13 cellular contexts compared by ENCODE assay signal in the genomic region with DNA sequence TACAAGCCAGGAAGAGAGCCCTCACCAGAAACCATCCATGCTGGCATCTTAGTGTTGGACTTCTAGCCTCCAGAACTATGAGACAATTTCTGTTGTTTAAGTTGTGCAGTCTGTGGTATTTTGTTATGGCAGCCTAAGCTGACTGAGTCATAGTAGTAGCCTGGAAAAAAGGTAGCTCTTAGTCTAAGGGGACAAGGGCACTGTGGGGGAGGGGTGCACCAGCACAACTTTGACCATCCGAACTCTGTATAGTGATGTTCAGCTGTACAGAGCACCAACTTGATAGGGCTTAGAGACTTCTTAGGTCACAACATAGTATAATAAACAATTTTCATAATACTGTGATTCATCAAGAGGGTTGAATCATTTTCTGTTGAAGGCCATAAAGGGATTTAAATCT. TPM values are rescaled to one million over a fixed set of nuclear protein-coding genes. Genes with fewer than 3 reads are reported as not detected.
DNase-seq lines count a peak whose midpoint lies in the region; ATAC-seq and TF ChIP-seq lines count a peak whose summit lies in the region.
"Had no signal": no experiment of that assay in that cellular context is flagged by ENCODE, and none has a peak within 500 bp of the region (broad histone marks: within the 10 kb centered on the region; RNA-seq: fewer than 3 reads in every experiment).

No MANE protein-coding gene starts in this region.

- no peak for TF ChIP-seq POLR2A in prostate gland (IDR thresholded peaks at IDR 0.05)

- DNase-seq in activated CD4-positive, alpha-beta T cell treated with anti-CD3 and anti-CD28 coated beads, Interleukin-2, amount 10 ng/mL, durations not matched to agents 24 days and 14 days, result no peak
- no peak for DNase-seq in activated CD4-positive, alpha-beta T cell treated with anti-CD3 and anti-CD28 coated beads, Interleukin-2, amount 10 ng/mL, durations not matched to agents 7 days and 5 days
- peak; percentile 67 for DNase-seq in MG63
- no peak for DNase-seq in effector memory CD8-positive, alpha-beta T cell
- DNase-seq in renal cortical epithelial cell (ENCODE audit: low read depth), result peak; percentile 51
- no peak for DNase-seq in posterior vena cava (ENCODE audit: low spot score)
- no peak for DNase-seq in prostate gland (ENCODE audit: low spot score)
- DNase-seq: activated CD8-positive, alpha-beta memory T cell treated with anti-CD3 and anti-CD28 coated beads for 24 hours; left ventricle myocardium inferior; NCI-H1930 had no signal

- no peaks in the 10 kb centered on the region for H3K4me1 ChIP-seq in prostate gland (replicated peaks)

- H3K36me3 ChIP-seq in MG63, result peaks cover 30% of the 10 kb centered on the region
- peaks cover 0 to 1% of the 10 kb centered on the region in 2 donors for H3K36me3 ChIP-seq in prostate gland

- H3K27me3 Mint-ChIP-seq in activated CD4-positive, alpha-beta T cell treated with anti-CD3 and anti-CD28 coated beads, Interleukin-2, amount 10 ng/mL, durations not matched to agents 24 days and 14 days, result no peaks in the 10 kb centered on the region
- no peaks in the 10 kb centered on the region for H3K27me3 Mint-ChIP-seq in activated CD4-positive, alpha-beta T cell treated with anti-CD3 and anti-CD28 coated beads, Interleukin-2, amount 10 ng/mL, durations not matched to agents 7 days and 5 days
- no peaks in the 10 kb centered on the region for H3K27me3 Mint-ChIP-seq in effector memory CD8-positive, alpha-beta T cell

- intact Hi-C loops in activated CD4-positive, alpha-beta T cell treated with anti-CD3 and anti-CD28 coated beads, Interleukin-2, amount 10 ng/mL, durations not matched to agents 24 days and 14 days (cut with micrococcal nuclease), result no loop called here
- intact Hi-C loops in posterior vena cava (cut with DNase I) (no loop called here), prostate gland (cut with DNase I) (no loop called here)

- H3K36me3 Mint-ChIP-seq in activated CD4-positive, alpha-beta T cell treated with anti-CD3 and anti-CD28 coated beads, Interleukin-2, amount 10 ng/mL, durations not matched to agents 24 days and 14 days (ENCODE audit: low read depth), result peaks cover 42% of the 10 kb centered on the region
- peaks cover 50% of the 10 kb centered on the region for H3K36me3 Mint-ChIP-seq in activated CD4-positive, alpha-beta T cell treated with anti-CD3 and anti-CD28 coated beads, Interleukin-2, amount 10 ng/mL, durations not matched to agents 7 days and 5 days (ENCODE audit: low read depth)
- peaks cover 56% of the 10 kb centered on the region for H3K36me3 Mint-ChIP-seq in effector memory CD8-positive, alpha-beta T cell (ENCODE audit: insufficient read depth)

- H3K9me3 ChIP-seq in MG63, result no peaks in the 10 kb centered on the region
- no peaks in the 10 kb centered on the region for H3K9me3 ChIP-seq in prostate gland
- H3K9me3 ChIP-seq: left ventricle myocardium inferior had no signal

- H3K27me3 ChIP-seq in MG63, result no peaks in the 10 kb centered on the region
- no peaks in the 10 kb centered on the region for H3K27me3 ChIP-seq in prostate gland (replicated peaks; ENCODE audit: insufficient read depth)

- H3K4me3 Mint-ChIP-seq in activated CD4-positive, alpha-beta T cell treated with anti-CD3 and anti-CD28 coated beads, Interleukin-2, amount 10 ng/mL, durations not matched to agents 24 days and 14 days, result no peak overlapping the region
- H3K4me3 Mint-ChIP-seq in activated CD4-positive, alpha-beta T cell treated with anti-CD3 and anti-CD28 coated beads, Interleukin-2, amount 10 ng/mL, durations not matched to agents 7 days and 5 days, result no peak overlapping the region
- H3K4me3 Mint-ChIP-seq in effector memory CD8-positive, alpha-beta T cell, result no peak overlapping the region

- H3K27ac ChIP-seq in prostate gland, result no peak overlapping the region
- H3K27ac ChIP-seq: left ventricle myocardium inferior had no signal

- H3K4me3 ChIP-seq in MG63 (no peak overlapping the region), prostate gland (no peak overlapping the region)
- H3K4me3 ChIP-seq: left ventricle myocardium inferior had no signal

- POLR2A ChIA-PET in activated CD4-positive, alpha-beta T cell treated with anti-CD3 and anti-CD28 coated beads, Interleukin-2, amount 10 ng/mL, durations not matched to agents 7 days and 5 days (lab: Charles Lee), result no interaction called here

- CTCF ChIA-PET in activated CD4-positive, alpha-beta T cell treated with anti-CD3 and anti-CD28 coated beads, Interleukin-2, amount 10 ng/mL, durations not matched to agents 7 days and 5 days (lab: Charles Lee), result interaction anchor here (0.8 to 1.7 kb wide), 4 partner anchors 12 to 196 kb away, joined by 3 to 5 read pairs (median 4); no protein-coding TSS in a partner anchor

- WGBS in prostate gland, result 84% methylated on average over 1 of the region's 1 CpG

- TF ChIP-seq CTCF in prostate gland (IDR thresholded peaks at IDR 0.05), result no peak

- peak overlapping the region; percentile 43 for H3K27ac Mint-ChIP-seq in activated CD4-positive, alpha-beta T cell treated with anti-CD3 and anti-CD28 coated beads, Interleukin-2, amount 10 ng/mL, durations not matched to agents 24 days and 14 days
- no peak overlapping the region for H3K27ac Mint-ChIP-seq in activated CD4-positive, alpha-beta T cell treated with anti-CD3 and anti-CD28 coated beads, Interleukin-2, amount 10 ng/mL, durations not matched to agents 7 days and 5 days
- H3K27ac Mint-ChIP-seq in effector memory CD8-positive, alpha-beta T cell, result peak overlapping the region; percentile 66 to 76

- ATAC-seq in effector memory CD8-positive, alpha-beta T cell (replicated peaks), result no peak
- no peak for ATAC-seq in HG03196 (IDR thresholded peaks at IDR 0.05; ENCODE audit: unreplicated experiment)

- H3K9me3 Mint-ChIP-seq in activated CD4-positive, alpha-beta T cell treated with anti-CD3 and anti-CD28 coated beads, Interleukin-2, amount 10 ng/mL, durations not matched to agents 24 days and 14 days, result no peaks in the 10 kb centered on the region
- H3K9me3 Mint-ChIP-seq in activated CD4-positive, alpha-beta T cell treated with anti-CD3 and anti-CD28 coated beads, Interleukin-2, amount 10 ng/mL, durations not matched to agents 7 days and 5 days, result no peaks in the 10 kb centered on the region
- no peaks in the 10 kb centered on the region for H3K9me3 Mint-ChIP-seq in effector memory CD8-positive, alpha-beta T cell

- peaks cover 21% of the 10 kb centered on the region for H3K4me1 Mint-ChIP-seq in activated CD4-positive, alpha-beta T cell treated with anti-CD3 and anti-CD28 coated beads, Interleukin-2, amount 10 ng/mL, durations not matched to agents 24 days and 14 days
- peaks cover 30% of the 10 kb centered on the region for H3K4me1 Mint-ChIP-seq in activated CD4-positive, alpha-beta T cell treated with anti-CD3 and anti-CD28 coated beads, Interleukin-2, amount 10 ng/mL, durations not matched to agents 7 days and 5 days
- peaks cover 15 to 23% of the 10 kb centered on the region in 2 donors for H3K4me1 Mint-ChIP-seq in effector memory CD8-positive, alpha-beta T cell (ENCODE audit: low read depth in 2 of 2)

RNA-seq across cellular contexts. Expression of a gene that starts 14.3 kb away (rescaled TPM):
- 37.6 and 38.3 TPM in 2 replicates for total RNA-seq in activated CD4-positive, alpha-beta T cell treated with anti-CD3 and anti-CD28 coated beads, Interleukin-2, amount 10 ng/mL, durations not matched to agents 24 days and 14 days
- 10 to 100 TPM; 56.1 to 68.7 TPM for total RNA-seq in activated CD4-positive, alpha-beta T cell treated with anti-CD3 and anti-CD28 coated beads, Interleukin-2, amount 10 ng/mL, durations not matched to agents 7 days and 5 days
- 5.1 and 6.1 TPM in 2 replicates for total RNA-seq in MG63 (2014; rRNA removed; shearing (Covaris generic); ENCODE audit: low replicate concordance)
- total RNA-seq in renal cortical epithelial cell (30.9 and 61.1 TPM in 2 replicates), posterior vena cava (10 to 100 TPM; 50.1 to 55.5 TPM), prostate gland (10 to 100 TPM; 40.1 to 63.3 TPM)

RNA-seq across cellular contexts. Expression of a gene that starts 23.3 kb away (rescaled TPM):
- total RNA-seq in activated CD4-positive, alpha-beta T cell treated with anti-CD3 and anti-CD28 coated beads, Interleukin-2, amount 10 ng/mL, durations not matched to agents 24 days and 14 days, result not detected in 2 replicates
- not detected for total RNA-seq in activated CD4-positive, alpha-beta T cell treated with anti-CD3 and anti-CD28 coated beads, Interleukin-2, amount 10 ng/mL, durations not matched to agents 7 days and 5 days
- total RNA-seq in MG63 (2014; rRNA removed; shearing (Covaris generic); ENCODE audit: low replicate concordance), result not detected in 2 replicates
- not detected in 2 replicates for total RNA-seq in renal cortical epithelial cell
- not detected for total RNA-seq in posterior vena cava
- total RNA-seq in prostate gland, result not detected
- total RNA-seq: omental fat pad, subcutaneous adipose tissue had no signal

RNA-seq across cellular contexts. Expression of a gene that starts 35.8 kb away (rescaled TPM):
- 17.2 and 18.7 TPM in 2 replicates for total RNA-seq in activated CD4-positive, alpha-beta T cell treated with anti-CD3 and anti-CD28 coated beads, Interleukin-2, amount 10 ng/mL, durations not matched to agents 24 days and 14 days
- total RNA-seq in activated CD4-positive, alpha-beta T cell treated with anti-CD3 and anti-CD28 coated beads, Interleukin-2, amount 10 ng/mL, durations not matched to agents 7 days and 5 days, result 10 to 100 TPM; 13.2 to 14.9 TPM
- 15.8 and 48.2 TPM in 2 replicates for total RNA-seq in MG63 (2014; rRNA removed; shearing (Covaris generic); ENCODE audit: low replicate concordance)
- 27.4 and 41.8 TPM in 2 replicates for total RNA-seq in renal cortical epithelial cell
- 1 to 10 TPM; 3.1 to 3.9 TPM for total RNA-seq in posterior vena cava
- total RNA-seq in prostate gland, result 10 to 100 TPM in 1 of 2 donors, 1 to 10 TPM in 1; 9.4 to 15.2 TPM

Comparison
In these comparisons a context has a peak if more than half of its experiments do, and no peak if none do; other contexts are left out.
1. DNase-seq: peak in MG63 (single experiment) and renal cortical epithelial cell (single experiment); none in activated CD4-positive, alpha-beta T cell treated with anti-CD3 and anti-CD28 coated beads, Interleukin-2, amount 10 ng/mL, durations not matched to agents 24 days and 14 days (single experiment), activated CD4-positive, alpha-beta T cell treated with anti-CD3 and anti-CD28 coated beads, Interleukin-2, amount 10 ng/mL, durations not matched to agents 7 days and 5 days (single experiment), effector memory CD8-positive, alpha-beta T cell (0 of 3), posterior vena cava (single experiment) and prostate gland (single experiment).